Comparison of ENCODE assay signal across 9 cellular contexts in genomic region chr6:121780325-121781313, GRCh38.
DNase-seq lines count a peak whose midpoint lies in the region; ATAC-seq and TF ChIP-seq lines count a peak whose summit lies in the region.
"Had no signal": no experiment of that assay in that cellular context is flagged by ENCODE, and none has a peak within 500 bp of the region (broad histone marks: within the 10 kb centered on the region; RNA-seq: fewer than 3 reads in every experiment).

No MANE protein-coding gene starts in this region.

- no peak for TF ChIP-seq POLR2A in uterus (IDR thresholded peaks at IDR 0.05)

- peak; percentile 37 for ATAC-seq in activated CD8-positive, alpha-beta T cell treated with anti-CD3 and anti-CD28 coated beads for 36 hours
- no peak for ATAC-seq in activated CD8-positive, alpha-beta T cell treated with anti-CD3 and anti-CD28 coated beads, Interleukin-2, amount 10 ng/mL, durations not matched to agents 7 days and 5 days
- ATAC-seq in GM18867 (IDR thresholded peaks at IDR 0.05; ENCODE audit: unreplicated experiment), result no peak

- no peaks in the 10 kb centered on the region for H3K27me3 ChIP-seq in uterus

- POLR2A ChIA-PET in activated CD8-positive, alpha-beta T cell treated with anti-CD3 and anti-CD28 coated beads for 36 hours (lab: Charles Lee), result no interaction called here
- POLR2A ChIA-PET in activated CD8-positive, alpha-beta T cell treated with anti-CD3 and anti-CD28 coated beads, Interleukin-2, amount 10 ng/mL, durations not matched to agents 7 days and 5 days (lab: Charles Lee), result no interaction called here

- no peaks in the 10 kb centered on the region for H3K36me3 Mint-ChIP-seq in activated CD8-positive, alpha-beta T cell treated with anti-CD3 and anti-CD28 coated beads for 36 hours (ENCODE audit: low read depth)
- no peaks in the 10 kb centered on the region for H3K36me3 Mint-ChIP-seq in activated CD8-positive, alpha-beta T cell treated with anti-CD3 and anti-CD28 coated beads, Interleukin-2, amount 10 ng/mL, durations not matched to agents 7 days and 5 days (ENCODE audit: low read depth)

- DNase-seq in activated CD8-positive, alpha-beta T cell treated with anti-CD3 and anti-CD28 coated beads for 36 hours, result no peak
- DNase-seq in activated CD8-positive, alpha-beta T cell treated with anti-CD3 and anti-CD28 coated beads, Interleukin-2, amount 10 ng/mL, durations not matched to agents 7 days and 5 days, result no peak
- DNase-seq in astrocyte of the spinal cord (ENCODE audit: low read depth, low spot score), result peak; percentile 95
- DNase-seq in kidney glomerular epithelial cell (lab: John Stamatoyannopoulos, UW), result peak; percentile 78
- DNase-seq in uterus, result peak; percentile 80 to 85
- DNase-seq in NCI-H526 (lab: John Stamatoyannopoulos, UW), result no peak
- no peak for DNase-seq in NCI-H2196 treated with DMSO at 0.1 percent for 48 hours (lab: John Stamatoyannopoulos, UW; ENCODE audit: unreplicated experiment)

- in situ Hi-C loops in astrocyte of the spinal cord (cut with HindIII; ENCODE audit: low sequenced_read_pairs), result no loop called here

- H3K4me3 Mint-ChIP-seq in activated CD8-positive, alpha-beta T cell treated with anti-CD3 and anti-CD28 coated beads for 36 hours, result no peak overlapping the region
- H3K4me3 Mint-ChIP-seq in activated CD8-positive, alpha-beta T cell treated with anti-CD3 and anti-CD28 coated beads, Interleukin-2, amount 10 ng/mL, durations not matched to agents 7 days and 5 days, result no peak overlapping the region

- H3K36me3 ChIP-seq in uterus, result no peaks in the 10 kb centered on the region

- intact Hi-C loops in activated CD8-positive, alpha-beta T cell treated with anti-CD3 and anti-CD28 coated beads for 36 hours (cut with micrococcal nuclease), result no loop called here
- intact Hi-C loops in uterus (cut with DNase I; ENCODE audit: low total_unique reads), result no loop called here

- CTCF ChIA-PET in activated CD8-positive, alpha-beta T cell treated with anti-CD3 and anti-CD28 coated beads for 36 hours (lab: Charles Lee), result no interaction called here
- CTCF ChIA-PET in activated CD8-positive, alpha-beta T cell treated with anti-CD3 and anti-CD28 coated beads, Interleukin-2, amount 10 ng/mL, durations not matched to agents 7 days and 5 days (lab: Charles Lee), result no interaction called here

- no peaks in the 10 kb centered on the region for H3K4me1 Mint-ChIP-seq in activated CD8-positive, alpha-beta T cell treated with anti-CD3 and anti-CD28 coated beads for 36 hours (ENCODE audit: low read depth)
- H3K4me1 Mint-ChIP-seq in activated CD8-positive, alpha-beta T cell treated with anti-CD3 and anti-CD28 coated beads, Interleukin-2, amount 10 ng/mL, durations not matched to agents 7 days and 5 days (ENCODE audit: low read depth), result no peaks in the 10 kb centered on the region

- H3K9me3 Mint-ChIP-seq in activated CD8-positive, alpha-beta T cell treated with anti-CD3 and anti-CD28 coated beads for 36 hours, result peaks cover 5% of the 10 kb centered on the region
- no peaks in the 10 kb centered on the region for H3K9me3 Mint-ChIP-seq in activated CD8-positive, alpha-beta T cell treated with anti-CD3 and anti-CD28 coated beads, Interleukin-2, amount 10 ng/mL, durations not matched to agents 7 days and 5 days (ENCODE audit: insufficient read depth)

- TF ChIP-seq CTCF in activated CD8-positive, alpha-beta T cell treated with anti-CD3 and anti-CD28 coated beads for 36 hours (IDR thresholded peaks at IDR 0.05), result no peak
- TF ChIP-seq CTCF in astrocyte of the spinal cord (IDR thresholded peaks at IDR 0.05; ENCODE audit: low read depth, low read length), result no peak
- TF ChIP-seq CTCF in uterus (IDR thresholded peaks at IDR 0.05), result no peak

- H3K27ac Mint-ChIP-seq in activated CD8-positive, alpha-beta T cell treated with anti-CD3 and anti-CD28 coated beads for 36 hours, result no peak overlapping the region
- no peak overlapping the region for H3K27ac Mint-ChIP-seq in activated CD8-positive, alpha-beta T cell treated with anti-CD3 and anti-CD28 coated beads, Interleukin-2, amount 10 ng/mL, durations not matched to agents 7 days and 5 days

- H3K9me3 ChIP-seq in uterus, result no peaks in the 10 kb centered on the region

- H3K4me3 ChIP-seq in astrocyte of the spinal cord (ENCODE audit: low read depth, low read length), result no peak overlapping the region
- no peak overlapping the region for H3K4me3 ChIP-seq in uterus

- no peaks in the 10 kb centered on the region for H3K4me1 ChIP-seq in uterus

- peak overlapping the region in 1 of 2 donors; percentile 49 for H3K27ac ChIP-seq in uterus
- H3K27ac ChIP-seq: C4-2B had no signal

- no peaks in the 10 kb centered on the region for H3K27me3 Mint-ChIP-seq in activated CD8-positive, alpha-beta T cell treated with anti-CD3 and anti-CD28 coated beads for 36 hours
- no peaks in the 10 kb centered on the region for H3K27me3 Mint-ChIP-seq in activated CD8-positive, alpha-beta T cell treated with anti-CD3 and anti-CD28 coated beads, Interleukin-2, amount 10 ng/mL, durations not matched to agents 7 days and 5 days (ENCODE audit: low read depth)

Comparison
In these comparisons a context has a peak if more than half of its experiments do, and no peak if none do; other contexts are left out.
1. DNase-seq: peak in astrocyte of the spinal cord (single experiment), kidney glomerular epithelial cell (single experiment) and uterus (2 of 2); none in activated CD8-positive, alpha-beta T cell treated with anti-CD3 and anti-CD28 coated beads for 36 hours (single experiment), activated CD8-positive, alpha-beta T cell treated with anti-CD3 and anti-CD28 coated beads, Interleukin-2, amount 10 ng/mL, durations not matched to agents 7 days and 5 days (single experiment), NCI-H526 (0 of 2) and NCI-H2196 treated with DMSO at 0.1 percent for 48 hours (single experiment).